ENCODE assay signal across 28 cellular contexts in genomic region chr1:44908427-44908826, GRCh38.
"Had no signal": no experiment of that assay in that cellular context is flagged by ENCODE, and none has a peak within 500 bp of the region (broad histone marks: within the 10 kb centered on the region; RNA-seq: fewer than 3 reads in every experiment).

No MANE protein-coding gene starts in this region.

- H3K27me3 Mint-ChIP-seq: activated CD4-positive, alpha-beta memory T cell treated with anti-CD3 and anti-CD28 coated beads, Interleukin-2, amount 10 ng/mL, durations not matched to agents 7 days and 5 days; activated CD4-positive, alpha-beta T cell treated with anti-CD3 and anti-CD28 coated beads for 36 hours; activated naive CD4-positive, alpha-beta T cell treated with anti-CD3 and anti-CD28 coated beads, Interleukin-2, amount 50 U/mL, for 24 hours; T-cell had no signal

- H3K9me3 Mint-ChIP-seq: activated naive CD4-positive, alpha-beta T cell treated with anti-CD3 and anti-CD28 coated beads, Interleukin-2, amount 50 U/mL, for 24 hours; activated T-cell treated with anti-CD3 and anti-CD28 coated beads, Interleukin-2, amount 50 U/mL, for 72 hours had no signal

- DNase-seq: activated CD4-positive, alpha-beta memory T cell treated with anti-CD3 and anti-CD28 coated beads, Interleukin-2, amount 10 ng/mL, durations not matched to agents 7 days and 5 days; activated CD4-positive, alpha-beta T cell treated with anti-CD3 and anti-CD28 coated beads for 36 hours; activated CD4-positive, alpha-beta T cell treated with anti-CD3 and anti-CD28 coated beads, Interleukin-2, amount 50 U/mL, for 1 hour; activated CD8-positive, alpha-beta memory T cell treated with anti-CD3 and anti-CD28 coated beads, Interleukin-2, amount 50 U/mL, for 4 hours; activated naive CD4-positive, alpha-beta T cell; activated T-cell treated with anti-CD3 and anti-CD28 coated beads, Interleukin-2, amount 50 U/mL, for 72 hours; aorta; body of pancreas; central memory CD4-positive, alpha-beta T cell; NCI-H1092; NCI-H1417; NCI-H1930; NCI-H2171; NCI-H345; NCI-H510A; NCI-H526 treated with DMSO at 0.1 percent for 48 hours; NCI-H82; RPMI8226; T-cell; T-helper 2 cell; T1000; WERI-Rb-1 had no signal

- H3K9me3 ChIP-seq: body of pancreas had no signal

- H3K4me2 ChIP-seq: KMS-11 had no signal

- H3K9ac ChIP-seq: KMS-11 had no signal

- H3K27ac ChIP-seq: body of pancreas, KMS-11, SK-N-MC, WERI-Rb-1 had no signal

- H3K4me3 ChIP-seq: body of pancreas, SK-N-MC had no signal

- FAIRE-seq: TTC549 had no signal

- H3K4me3 Mint-ChIP-seq: activated CD4-positive, alpha-beta memory T cell treated with anti-CD3 and anti-CD28 coated beads, Interleukin-2, amount 10 ng/mL, durations not matched to agents 7 days and 5 days; activated CD4-positive, alpha-beta T cell treated with anti-CD3 and anti-CD28 coated beads for 36 hours; activated naive CD4-positive, alpha-beta T cell treated with anti-CD3 and anti-CD28 coated beads, Interleukin-2, amount 50 U/mL, for 24 hours; activated T-cell treated with anti-CD3 and anti-CD28 coated beads, Interleukin-2, amount 50 U/mL, for 72 hours; T-cell had no signal

- H3K36me3 ChIP-seq: WERI-Rb-1 had no signal

- ATAC-seq: activated CD4-positive, alpha-beta T cell treated with anti-CD3 and anti-CD28 coated beads for 36 hours; activated T-cell treated with anti-CD3 and anti-CD28 coated beads, Interleukin-2, amount 50 U/mL, for 72 hours; body of pancreas; Panc1; Right ventricle myocardium inferior; T-cell had no signal

- H3K4me1 ChIP-seq: body of pancreas had no signal

- H3K27me3 ChIP-seq: body of pancreas had no signal

- H3K4me1 Mint-ChIP-seq: activated CD4-positive, alpha-beta memory T cell treated with anti-CD3 and anti-CD28 coated beads, Interleukin-2, amount 10 ng/mL, durations not matched to agents 7 days and 5 days; activated CD4-positive, alpha-beta T cell treated with anti-CD3 and anti-CD28 coated beads for 36 hours; activated naive CD4-positive, alpha-beta T cell treated with anti-CD3 and anti-CD28 coated beads, Interleukin-2, amount 50 U/mL, for 24 hours; T-cell had no signal

- H3K27ac Mint-ChIP-seq: activated CD4-positive, alpha-beta memory T cell treated with anti-CD3 and anti-CD28 coated beads, Interleukin-2, amount 10 ng/mL, durations not matched to agents 7 days and 5 days; activated CD4-positive, alpha-beta T cell treated with anti-CD3 and anti-CD28 coated beads for 36 hours; activated naive CD4-positive, alpha-beta T cell treated with anti-CD3 and anti-CD28 coated beads, Interleukin-2, amount 50 U/mL, for 24 hours; activated T-cell treated with anti-CD3 and anti-CD28 coated beads, Interleukin-2, amount 50 U/mL, for 72 hours had no signal
